ENCODE assay signal across 8 cellular contexts in the genomic region with DNA sequence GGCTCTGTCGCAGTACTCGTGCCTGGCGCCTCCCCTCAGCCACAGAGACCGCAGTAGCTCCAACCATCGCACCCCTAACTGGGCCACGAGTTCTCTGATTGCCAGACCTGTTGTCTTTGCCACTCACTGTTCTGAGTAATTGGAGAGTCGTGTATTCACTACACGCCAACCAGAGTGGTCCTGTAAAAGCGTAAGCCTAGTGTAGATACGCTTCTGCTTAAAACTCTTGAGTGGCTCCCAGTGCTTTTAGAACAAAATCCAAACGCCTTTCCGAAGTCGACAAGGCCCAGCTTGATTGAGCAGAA. TPM values are rescaled to one million over a fixed set of nuclear protein-coding genes. Genes with fewer than 3 reads are reported as not detected.
A peak's percentile ranks its signal among the peaks of the same experiment; 100 is the strongest.
DNase-seq lines count a peak whose midpoint lies in the region; ATAC-seq and TF ChIP-seq lines count a peak whose summit lies in the region.

No MANE protein-coding gene starts in this region.

- H3K4me3 ChIP-seq in OCI-LY3 (ENCODE audit: low read length): peak overlapping the region; percentile 94
- peak overlapping the region; percentile 88 for H3K4me3 ChIP-seq in effector memory CD4-positive, alpha-beta T cell (ENCODE audit: insufficient read depth, low read depth, low read length, poor library complexity, severe bottlenecking)
- H3K4me3 ChIP-seq in neuronal stem cell (ENCODE audit: low read length in 2 of 2): peak overlapping the region; percentile 91 to 95

- H2BK12ac ChIP-seq in neuronal stem cell (ENCODE audit: low read length): no peak overlapping the region

- peak overlapping the region; percentile 96 for H3K23ac ChIP-seq in neuronal stem cell (ENCODE audit: low read depth, low read length, poor library complexity)

- intact Hi-C loops in left colon (cut with DNase I, micrococcal nuclease): loop anchor here in 1 of 2 donors (5.0 kb wide), 1 partner anchor 49 kb away; the partner anchor contains the start of gene SLC7A6

- H3K9ac ChIP-seq in OCI-LY3 (ENCODE audit: low read length) (peak overlapping the region; percentile 82), neuronal stem cell (ENCODE audit: low read depth, low read length, poor library complexity) (peak overlapping the region; percentile 95)

- H3K4me2 ChIP-seq in OCI-LY3 (ENCODE audit: low read length): peak overlapping the region; percentile 93
- H3K4me2 ChIP-seq in neuronal stem cell (ENCODE audit: insufficient read depth, low read length, poor library complexity, severe bottlenecking): peak overlapping the region; percentile 82

- H2AFZ ChIP-seq in OCI-LY3 (ENCODE audit: low read depth, low read length) (peak overlapping the region; percentile 79), neuronal stem cell (ENCODE audit: low read length) (peak overlapping the region; percentile 87)

- H3K79me2 ChIP-seq in OCI-LY3 (ENCODE audit: low read length): peaks cover 48% of the 10 kb centered on the region

- 0 out of 2 replicates have a peak, but pooled peaks cover 3% of the 10 kb centered on the region for H4K20me1 ChIP-seq in OCI-LY3 (ENCODE audit: insufficient read depth, low read length)

- H3K4me1 ChIP-seq in OCI-LY3 (ENCODE audit: low read length) (peaks cover 16% of the 10 kb centered on the region), neuronal stem cell (ENCODE audit: control insufficient read depth in 2 of 2, insufficient read depth in 1 of 2, low read depth in 1 of 2, low read length in 2 of 2) (peaks cover 6 to 7% of the 10 kb centered on the region in 2 donors)
- H3K4me1 ChIP-seq in effector memory CD4-positive, alpha-beta T cell (ENCODE audit: control insufficient read depth, insufficient read depth, low read length, poor library complexity, severe bottlenecking): peaks cover 13% of the 10 kb centered on the region

- H3K9me3 ChIP-seq in OCI-LY3 (ENCODE audit: insufficient read depth, low read length): no peaks in the 10 kb centered on the region
- no peaks in the 10 kb centered on the region for H3K9me3 ChIP-seq in effector memory CD4-positive, alpha-beta T cell (ENCODE audit: control insufficient read depth, low read length)
- no peaks in the 10 kb centered on the region for H3K9me3 ChIP-seq in neuronal stem cell (replicated peaks in 1 of 2; ENCODE audit: control insufficient read depth in 2 of 2, insufficient read depth in 1 of 2, low read depth in 1 of 2, low read length in 2 of 2)

- no peak overlapping the region for H4K8ac ChIP-seq in neuronal stem cell (ENCODE audit: low read depth, low read length)

- DNase-seq in activated CD4-positive, CD25-positive, alpha-beta regulatory T cell treated with anti-CD3 and anti-CD28 coated beads, Interleukin-2, amount 50 U/mL, for 16 hours (ENCODE audit: low read depth, low spot score): peak; percentile 20
- DNase-seq in activated CD4-positive, CD25-positive, alpha-beta regulatory T cell treated with anti-CD3 and anti-CD28 coated beads, Interleukin-2, amount 50 U/mL, for 72 hours: no peak
- peak in 2 of 3 donors; percentile 51 to 61 for DNase-seq in effector memory CD4-positive, alpha-beta T cell
- DNase-seq in neuronal stem cell (ENCODE audit: low spot score) (no peak), GOT3 (lab: John Stamatoyannopoulos, UW) (no peak), left colon (no peak)

- H2BK120ac ChIP-seq in neuronal stem cell (ENCODE audit: low read depth, low read length): peak overlapping the region; percentile 64

- H3K4ac ChIP-seq in neuronal stem cell (ENCODE audit: low read length): no peak overlapping the region

- no peaks in the 10 kb centered on the region for H3K27me3 ChIP-seq in OCI-LY3 (ENCODE audit: low read depth, low read length)
- H3K27me3 ChIP-seq in effector memory CD4-positive, alpha-beta T cell (replicated peaks; ENCODE audit: control insufficient read depth, insufficient read depth, low read length, poor library complexity, severe bottlenecking): no peaks in the 10 kb centered on the region
- H3K27me3 ChIP-seq in neuronal stem cell (ENCODE audit: control insufficient read depth in 3 of 3, insufficient read depth in 3 of 3, low read depth in 1 of 3, low read length in 3 of 3): no peaks in the 10 kb centered on the region

- H2BK5ac ChIP-seq in neuronal stem cell (ENCODE audit: low read length): peak overlapping the region; percentile 94

- peak overlapping the region; percentile 48 for H3K27ac ChIP-seq in OCI-LY3 (ENCODE audit: low read length)
- H3K27ac ChIP-seq in effector memory CD4-positive, alpha-beta T cell (ENCODE audit: insufficient read depth, low read length, poor library complexity, severe bottlenecking): peak overlapping the region; percentile 84
- peak overlapping the region; percentile 75 for H3K27ac ChIP-seq in neuronal stem cell (replicated peaks; ENCODE audit: low read length)

- H3K36me3 ChIP-seq in OCI-LY3 (replicated peaks; ENCODE audit: low read depth, low read length): peaks cover 10% of the 10 kb centered on the region
- H3K36me3 ChIP-seq in effector memory CD4-positive, alpha-beta T cell (ENCODE audit: control insufficient read depth, insufficient read depth, low read length): peaks cover 29% of the 10 kb centered on the region
- peaks cover 9 to 68% of the 10 kb centered on the region in 2 donors for H3K36me3 ChIP-seq in neuronal stem cell (replicated peaks in 1 of 2; ENCODE audit: control insufficient read depth in 2 of 2, insufficient read depth in 2 of 2, low read length in 2 of 2)

- TF ChIP-seq CTCF in OCI-LY3 (IDR thresholded peaks at IDR 0.05; ENCODE audit: low read depth, low read length): no peak

- H3K18ac ChIP-seq in neuronal stem cell (ENCODE audit: low read length): peak overlapping the region; percentile 98

- H2BK15ac ChIP-seq in neuronal stem cell (ENCODE audit: low read length): no peak overlapping the region

- H3K79me1 ChIP-seq in neuronal stem cell (ENCODE audit: low read depth, low read length): peaks cover 3% of the 10 kb centered on the region

- peak overlapping the region; percentile 40 for H2AK5ac ChIP-seq in neuronal stem cell (ENCODE audit: low read depth, low read length)

- H3K14ac ChIP-seq in neuronal stem cell (ENCODE audit: low read length): peak overlapping the region; percentile 79

- no peak for ATAC-seq in HG03520 (IDR thresholded peaks at IDR 0.05; ENCODE audit: unreplicated experiment)
- ATAC-seq in left colon: no peak

- no CpG with 5 or more reads among the region's 13 CpGs for WGBS in neuronal stem cell (ENCODE audit: extremely low coverage in 2 of 2, insufficient read length in 2 of 2, insufficient replicate concordance in 1 of 2), 2 donors

- H4K91ac ChIP-seq in neuronal stem cell (ENCODE audit: low read depth, low read length, poor library complexity): no peak overlapping the region

RNA-seq across cellular contexts. Expression of gene PRMT7, which starts 0.4 kb away (rescaled TPM):
- 29.2 TPM for polyA plus RNA-seq in neuronal stem cell (2013, experiment 1 of 2)
- 27.7 TPM for polyA plus RNA-seq in neuronal stem cell (2013, experiment 2 of 2)
- total RNA-seq in left colon: 10 to 100 TPM; 26.3 to 27.7 TPM

RNA-seq across cellular contexts. Expression of gene SLC7A6OS, which starts 0.5 kb away (rescaled TPM):
- 11.8 TPM for polyA plus RNA-seq in neuronal stem cell (2013, experiment 1 of 2)
- 12.4 TPM for polyA plus RNA-seq in neuronal stem cell (2013, experiment 2 of 2)
- 10 to 100 TPM; 13.9 to 15.4 TPM for total RNA-seq in left colon

RNA-seq across cellular contexts. Expression of gene SLC7A6, which starts 46.9 kb away (rescaled TPM):
- 9.0 TPM for polyA plus RNA-seq in neuronal stem cell (2013, experiment 1 of 2)
- 8.7 TPM for polyA plus RNA-seq in neuronal stem cell (2013, experiment 2 of 2)
- 10 to 100 TPM; 23.9 to 45.9 TPM for total RNA-seq in left colon

Comparison
In these comparisons a context has a peak if more than half of its experiments do, and no peak if none do; other contexts are left out.
1. DNase-seq: peak in activated CD4-positive, CD25-positive, alpha-beta regulatory T cell treated with anti-CD3 and anti-CD28 coated beads, Interleukin-2, amount 50 U/mL, for 16 hours (single experiment) and effector memory CD4-positive, alpha-beta T cell (2 of 3); none in activated CD4-positive, CD25-positive, alpha-beta regulatory T cell treated with anti-CD3 and anti-CD28 coated beads, Interleukin-2, amount 50 U/mL, for 72 hours (single experiment), neuronal stem cell (single experiment), GOT3 (single experiment) and left colon (0 of 2).
2. Peak in every context shown above with its lines, with median percentiles within 50 percentile points of each other: H3K27ac ChIP-seq and H3K4me3 ChIP-seq.